ENCODE assay signal across 8 cellular contexts in genomic region chr12:57583008-57583831, GRCh38. TPM values are rescaled to one million over a fixed set of nuclear protein-coding genes. Genes with fewer than 3 reads are reported as not detected.
DNase-seq lines count a peak whose midpoint lies in the region; ATAC-seq and TF ChIP-seq lines count a peak whose summit lies in the region.

No MANE protein-coding gene starts in this region.

- H3K4me1 ChIP-seq in aorta (ENCODE audit: control insufficient read depth in 1 of 2, insufficient read depth in 2 of 2, low read length in 2 of 2) = no peaks in the 10 kb centered on the region

- ATAC-seq in HG02588 (IDR thresholded peaks at IDR 0.05; ENCODE audit: unreplicated experiment) = peak; percentile 91
- ATAC-seq in aorta (ENCODE audit: low FRiP score) = peak; percentile 93

- H3K4me3 Mint-ChIP-seq in activated naive CD4-positive, alpha-beta T cell treated with anti-CD3 and anti-CD28 coated beads for 36 hours = no peak overlapping the region

- no peak overlapping the region for H3K27ac ChIP-seq in aorta (ENCODE audit: low read depth in 1 of 2, low read length in 2 of 2)

- peaks cover 3% of the 10 kb centered on the region for H3K27me3 Mint-ChIP-seq in activated naive CD4-positive, alpha-beta T cell treated with anti-CD3 and anti-CD28 coated beads for 36 hours (ENCODE audit: low read depth)

- no peaks in the 10 kb centered on the region for H3K4me1 Mint-ChIP-seq in activated naive CD4-positive, alpha-beta T cell treated with anti-CD3 and anti-CD28 coated beads for 36 hours (ENCODE audit: low read depth)

- CTCF ChIA-PET in activated naive CD4-positive, alpha-beta T cell treated with anti-CD3 and anti-CD28 coated beads for 36 hours (lab: Charles Lee) = interaction anchor here (0.6 to 7.0 kb wide), 29 partner anchors 8 to 391 kb away, joined by 3 to 101 read pairs (median 6); partner anchors contain the start of genes B4GALNT1, OS9 and PIP4K2C

- H3K36me3 ChIP-seq in aorta (ENCODE audit: control insufficient read depth in 1 of 2, insufficient read depth in 2 of 2, low read length in 1 of 2) = peaks cover 0 to 2% of the 10 kb centered on the region in 2 donors

- H3K9me3 ChIP-seq in aorta (ENCODE audit: control insufficient read depth, low read length) = no peaks in the 10 kb centered on the region

- DNase-seq in NCI-H1092 (lab: John Stamatoyannopoulos, UW) (peak; percentile 63), SK-N-DZ (ENCODE audit: low spot score) (peak; percentile 87), glomerular visceral epithelial cell (ENCODE audit: extremely low spot score) (peak; percentile 74), pons (ENCODE audit: low spot score) (peak; percentile 74), aorta (no peak)
- peak; percentile 82 for DNase-seq in activated naive CD4-positive, alpha-beta T cell treated with anti-CD3 and anti-CD28 coated beads for 36 hours

- intact Hi-C loops in activated naive CD4-positive, alpha-beta T cell treated with anti-CD3 and anti-CD28 coated beads for 36 hours (cut with micrococcal nuclease) = loop anchor here (1.0 to 5.0 kb wide), 7 partner anchors 8 to 322 kb away; partner anchors contain the start of genes B4GALNT1, PIP4K2C and TSFM
- intact Hi-C loops in aorta (cut with DNase I) = loop anchor here (1.0 to 5.0 kb wide), 3 partner anchors 38 to 109 kb away; partner anchors contain the start of gene OS9 (in 1 of the 2)

- no peak overlapping the region for H3K27ac Mint-ChIP-seq in activated naive CD4-positive, alpha-beta T cell treated with anti-CD3 and anti-CD28 coated beads for 36 hours

- peak; percentile 84 for TF ChIP-seq CTCF in GM12875 (IDR thresholded peaks at IDR 0.05; ENCODE audit: borderline replicate concordance, insufficient read depth, low read depth, low read length)

- no peaks in the 10 kb centered on the region for H3K27me3 ChIP-seq in aorta (ENCODE audit: control insufficient read depth in 1 of 2, insufficient read depth in 2 of 2, low read length in 1 of 2)

- 45 to 47% methylated on average over 13 of the region's 13 CpGs for WGBS in aorta, 2 donors

- no peaks in the 10 kb centered on the region for H3K9me3 Mint-ChIP-seq in activated naive CD4-positive, alpha-beta T cell treated with anti-CD3 and anti-CD28 coated beads for 36 hours

- no peaks in the 10 kb centered on the region for H3K36me3 Mint-ChIP-seq in activated naive CD4-positive, alpha-beta T cell treated with anti-CD3 and anti-CD28 coated beads for 36 hours (ENCODE audit: low read depth)

- H3K4me3 ChIP-seq in GM12875 (ENCODE audit: low read depth, low read length) (no peak overlapping the region), aorta (ENCODE audit: low read length in 2 of 2) (no peak overlapping the region)

RNA-seq across cellular contexts. Expression of gene PIP4K2C, which starts 7.8 kb away (rescaled TPM):
- polyA plus RNA-seq in SK-N-DZ (2014; cell fraction: cytosol; rRNA removed) = 21.4 and 26.5 TPM in 2 replicates
- polyA plus RNA-seq in SK-N-DZ (2014; cell fraction: nucleus; rRNA removed) = 19.3 and 24.9 TPM in 2 replicates
- total RNA-seq in activated naive CD4-positive, alpha-beta T cell treated with anti-CD3 and anti-CD28 coated beads for 36 hours = 10 to 100 TPM; 11.8 to 12.7 TPM
- 10 to 100 TPM; 25.1 to 28.4 TPM for total RNA-seq in aorta
- 10 to 100 TPM; 14.5 to 27.0 TPM for polyA plus RNA-seq in aorta

RNA-seq across cellular contexts. Expression of gene DTX3, which starts 21.4 kb away (rescaled TPM):
- polyA plus RNA-seq in SK-N-DZ (2014; cell fraction: cytosol; rRNA removed) = 52.8 and 68.0 TPM in 2 replicates
- 222 and 224 TPM in 2 replicates for polyA plus RNA-seq in SK-N-DZ (2014; cell fraction: nucleus; rRNA removed)
- total RNA-seq in activated naive CD4-positive, alpha-beta T cell treated with anti-CD3 and anti-CD28 coated beads for 36 hours = 10 to 100 TPM; 15.8 to 16.2 TPM
- 10 to 100 TPM; 47.2 to 47.4 TPM for total RNA-seq in aorta
- polyA plus RNA-seq in aorta = 100 to 1,000 TPM in 1 of 2 donors, 10 to 100 TPM in 1; 14.0 to 123 TPM

RNA-seq across cellular contexts. Expression of gene ARHGEF25, which starts 28.0 kb away (rescaled TPM):
- polyA plus RNA-seq in SK-N-DZ (2014; cell fraction: cytosol; rRNA removed) = 51.9 and 69.7 TPM in 2 replicates
- polyA plus RNA-seq in SK-N-DZ (2014; cell fraction: nucleus; rRNA removed) = 189 and 482 TPM in 2 replicates
- 1 to 10 TPM; 1.4 to 1.5 TPM for total RNA-seq in activated naive CD4-positive, alpha-beta T cell treated with anti-CD3 and anti-CD28 coated beads for 36 hours
- total RNA-seq in aorta = 10 to 100 TPM; 72.0 to 73.0 TPM
- 100 to 1,000 TPM in 1 of 2 donors, 10 to 100 TPM in 1; 65.6 to 253 TPM for polyA plus RNA-seq in aorta

RNA-seq across cellular contexts. Expression of gene KIF5A, which starts 33.4 kb away (rescaled TPM):
- 18.1 and 20.0 TPM in 2 replicates for polyA plus RNA-seq in SK-N-DZ (2014; cell fraction: cytosol; rRNA removed)
- 59.9 and 84.5 TPM in 2 replicates for polyA plus RNA-seq in SK-N-DZ (2014; cell fraction: nucleus; rRNA removed)
- total RNA-seq in activated naive CD4-positive, alpha-beta T cell treated with anti-CD3 and anti-CD28 coated beads for 36 hours = under 1 TPM; 0.60 to 0.86 TPM
- total RNA-seq in aorta = 1 to 10 TPM; 1.3 to 3.5 TPM
- under 1 TPM; 0.75 to 0.92 TPM for polyA plus RNA-seq in aorta

RNA-seq across cellular contexts. Expression of gene DCTN2, which starts 36.2 kb away (rescaled TPM):
- polyA plus RNA-seq in SK-N-DZ (2014; cell fraction: cytosol; rRNA removed) = 277 and 311 TPM in 2 replicates
- polyA plus RNA-seq in SK-N-DZ (2014; cell fraction: nucleus; rRNA removed) = 201 and 238 TPM in 2 replicates
- 10 to 100 TPM; 65.1 to 71.7 TPM for total RNA-seq in activated naive CD4-positive, alpha-beta T cell treated with anti-CD3 and anti-CD28 coated beads for 36 hours
- 100 to 1,000 TPM; 122 to 128 TPM for total RNA-seq in aorta
- polyA plus RNA-seq in aorta = 100 to 1,000 TPM; 138 to 159 TPM

Comparison
In these comparisons a context has a peak if more than half of its experiments do, and no peak if none do; other contexts are left out.
1. DNase-seq: peak in NCI-H1092 (single experiment), SK-N-DZ (single experiment), activated naive CD4-positive, alpha-beta T cell treated with anti-CD3 and anti-CD28 coated beads for 36 hours (single experiment), glomerular visceral epithelial cell (single experiment) and pons (single experiment); none in aorta (0 of 2).
2. RNA of gene ARHGEF25, which starts 28.0 kb away (total RNA-seq): 72.0 to 73.0 TPM in aorta; 1.4 to 1.5 TPM in activated naive CD4-positive, alpha-beta T cell treated with anti-CD3 and anti-CD28 coated beads for 36 hours; every median in the first group is over 10 times any median in the second.